1 cellular context compared by ENCODE assay signal in genomic region chr20:62740286-62741141, GRCh38.
TF ChIP-seq lines count a peak whose summit lies in the region.

No MANE protein-coding gene starts in this region.

TF ChIP-seq in H1, 55 proteins besides CTCF, POLR2A, EP300 and RAD21 (continued from another document):
- no peak for TF ChIP-seq GABPA (IDR thresholded peaks at IDR 0.05; ENCODE audit: borderline replicate concordance, insufficient read depth, low read length)
- TF ChIP-seq NANOG (IDR thresholded peaks at IDR 0.05; ENCODE audit: insufficient read depth, low read depth, low read length, poor library complexity, severe bottlenecking), result no peak
- no peak for TF ChIP-seq RNF2 (IDR thresholded peaks at IDR 0.05; ENCODE audit: borderline replicate concordance, low read depth, low read length, missing control alignments, poor library complexity, severe bottlenecking)
- TF ChIP-seq E2F6 (IDR thresholded peaks at IDR 0.05), result no peak
- TF ChIP-seq RXRA (IDR thresholded peaks at IDR 0.05; ENCODE audit: insufficient read depth, low read depth, low read length), result no peak
- no peak for TF ChIP-seq BACH1 (IDR thresholded peaks at IDR 0.05; ENCODE audit: low read length)
- TF ChIP-seq SIX5 (IDR thresholded peaks at IDR 0.05; ENCODE audit: low read depth, low read length), result no peak
- no peak for TF ChIP-seq CBX8 (IDR thresholded peaks at IDR 0.05; ENCODE audit: borderline replicate concordance, low read depth, low read length)
- no peak for TF ChIP-seq TCF12 (IDR thresholded peaks at IDR 0.05; ENCODE audit: low read depth, low read length)
- no peak for TF ChIP-seq JUN (IDR thresholded peaks at IDR 0.05; ENCODE audit: low read depth, low read length)
- no peak for TF ChIP-seq TEAD4 (IDR thresholded peaks at IDR 0.05; ENCODE audit: low read depth, low read length)
- TF ChIP-seq SP2 (IDR thresholded peaks at IDR 0.05; ENCODE audit: low read length), result no peak
- TF ChIP-seq SRF (IDR thresholded peaks at IDR 0.05; ENCODE audit: low read depth, low read length), result no peak
- no peak for TF ChIP-seq CHD1 (IDR thresholded peaks at IDR 0.05; ENCODE audit: low read depth, low read length)
- no peak for TF ChIP-seq POLR2AphosphoS5 (IDR thresholded peaks at IDR 0.05; ENCODE audit: low read depth, low read length)
- TF ChIP-seq SAP30 (IDR thresholded peaks at IDR 0.05; ENCODE audit: insufficient read depth, insufficient replicate concordance, low read length), result no peak
- TF ChIP-seq KDM4A (IDR thresholded peaks at IDR 0.05; ENCODE audit: low read depth, low read length, severe bottlenecking), result no peak
- TF ChIP-seq TBP (IDR thresholded peaks at IDR 0.05; ENCODE audit: low read depth, low read length), result no peak
